ENCODE assay signal across 24 cellular contexts in the genomic region with DNA sequence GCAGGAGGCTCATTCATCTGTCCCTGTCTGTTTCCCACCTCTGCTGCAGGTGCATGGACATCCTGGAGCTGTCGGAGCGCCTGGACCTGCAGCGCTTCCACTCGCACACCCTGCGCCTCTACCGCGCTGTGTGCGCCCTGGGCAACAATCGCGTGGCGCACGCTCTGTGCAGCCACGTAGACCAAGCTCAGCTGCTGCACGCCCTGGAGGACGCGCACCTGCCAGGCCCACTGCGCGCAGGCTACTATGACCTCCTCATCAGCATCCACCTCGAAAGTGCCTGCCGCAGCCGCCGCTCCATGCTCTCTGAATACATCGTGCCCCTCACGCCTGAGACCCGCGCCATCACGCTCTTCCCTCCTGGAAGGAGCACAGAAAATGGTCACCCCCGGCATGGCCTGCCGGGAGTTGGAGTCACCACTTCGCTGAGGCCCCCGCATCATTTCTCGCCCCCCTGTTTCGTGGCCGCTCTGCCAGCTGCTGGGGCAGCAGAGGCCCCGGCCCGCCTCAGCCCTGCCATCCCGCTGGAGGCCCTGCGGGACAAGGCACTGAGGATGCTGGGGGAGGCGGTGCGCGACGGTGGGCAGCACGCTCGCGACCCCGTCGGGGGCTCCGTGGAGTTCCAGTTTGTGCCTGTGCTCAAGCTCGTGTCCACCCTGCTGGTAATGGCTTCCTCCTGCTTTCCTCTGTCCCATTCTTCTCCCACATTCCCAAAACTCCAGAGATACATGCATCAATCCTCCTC. TPM values are rescaled to one million over a fixed set of nuclear protein-coding genes. Genes with fewer than 3 reads are reported as not detected.
DNase-seq lines count a peak whose midpoint lies in the region; ATAC-seq and TF ChIP-seq lines count a peak whose summit lies in the region.
"Had no signal": no experiment of that assay in that cellular context is flagged by ENCODE, and none has a peak within 500 bp of the region (broad histone marks: within the 10 kb centered on the region; RNA-seq: fewer than 3 reads in every experiment).

No MANE protein-coding gene starts in this region.

- no peak for DNase-seq in endothelial cell (ENCODE audit: low spot score)
- peak; percentile 32 for DNase-seq in osteoblast (ENCODE audit: insufficient read length, low spot score, missing footprints)
- no peak for DNase-seq in upper lobe of right lung
- no peak for DNase-seq in RWPE1 (ENCODE audit: low spot score)
- DNase-seq in NCI-H1092 treated with DMSO at 0.1 percent for 48 hours (lab: John Stamatoyannopoulos, UW) = no peak
- DNase-seq: 8988T; ACHN; AML-193; BE2C; CD4-positive, alpha-beta T cell; CD8-positive, alpha-beta memory T cell; DMS 273 treated with DMSO at 0.1 percent for 48 hours; DMS79; EL; GDM1; H9 had no signal

- H3K27me3 ChIP-seq in osteoblast (ENCODE audit: insufficient read depth, low read length) (no peaks in the 10 kb centered on the region), upper lobe of right lung (no peaks in the 10 kb centered on the region)
- H3K27me3 ChIP-seq: BLaER1 treated with 17β-estradiol and CSF1 and Interleukin-3, amounts not matched to agents 10 nM and 100 nM had no signal

- H3K27ac ChIP-seq in osteoblast (ENCODE audit: low read depth, low read length) (no peak overlapping the region), upper lobe of right lung (no peak overlapping the region), RWPE1 (no peak overlapping the region)
- H3K27ac ChIP-seq: A549; BLaER1 treated with 17β-estradiol and CSF1 and Interleukin-3, amounts not matched to agents 10 nM and 100 nM had no signal

- TF ChIP-seq CTCF in endothelial cell (IDR thresholded peaks at IDR 0.05; ENCODE audit: unreplicated experiment) = no peak
- TF ChIP-seq CTCF in osteoblast (IDR thresholded peaks at IDR 0.05; ENCODE audit: extremely low read depth, low read depth, low read length) = no peak
- no peak for TF ChIP-seq CTCF in upper lobe of right lung (IDR thresholded peaks at IDR 0.05)
- no peak for TF ChIP-seq CTCF in RWPE1 (conservative IDR thresholded peaks at IDR 0.05; ENCODE audit: low read depth)

- CTCF ChIA-PET in RWPE1 (lab: Yijun Ruan, JAX) = interaction anchor here (0.9 kb wide), 1 partner anchor 445 kb away, joined by 3 read pairs; the partner anchor contains the start of genes MRPS12 and SARS2

- H3K9me3 ChIP-seq in osteoblast (ENCODE audit: low read depth, low read length) = no peaks in the 10 kb centered on the region
- no peaks in the 10 kb centered on the region for H3K9me3 ChIP-seq in upper lobe of right lung
- H3K9me3 ChIP-seq: BE2C had no signal

- POLR2A ChIA-PET in RWPE1 (lab: Yijun Ruan, JAX; ENCODE audit: low non-redundant PET) = no interaction called here

- peaks cover 23% of the 10 kb centered on the region for H3K36me3 Mint-ChIP-seq in endothelial cell (ENCODE audit: low read depth, unreplicated experiment)
- H3K36me3 Mint-ChIP-seq: CD14-positive monocyte had no signal

- H3K27ac Mint-ChIP-seq in endothelial cell (ENCODE audit: unreplicated experiment) = peak overlapping the region; percentile 38
- H3K27ac Mint-ChIP-seq: CD14-positive monocyte; CD4-positive, alpha-beta T cell; GM23338; H9 had no signal

- peaks cover 8% of the 10 kb centered on the region for H3K27me3 Mint-ChIP-seq in endothelial cell (ENCODE audit: unreplicated experiment)

- intact Hi-C loops in upper lobe of right lung (cut with DNase I) = no loop called here

- H3K9me3 Mint-ChIP-seq in endothelial cell (ENCODE audit: unreplicated experiment) = no peaks in the 10 kb centered on the region
- H3K9me3 Mint-ChIP-seq: GM23338 had no signal

- H3K4me3 ChIP-seq in osteoblast (ENCODE audit: insufficient read depth, low read length) = no peak overlapping the region
- no peak overlapping the region for H3K4me3 ChIP-seq in upper lobe of right lung
- H3K4me3 ChIP-seq: A549; BLaER1 treated with 17β-estradiol and CSF1 and Interleukin-3, amounts not matched to agents 10 nM and 100 nM; GM12878; GM23338 had no signal

- H3K79me2 ChIP-seq in osteoblast (ENCODE audit: insufficient read depth, low read length) = no peaks in the 10 kb centered on the region

- H4K20me1 ChIP-seq in osteoblast (ENCODE audit: insufficient read depth, low read length) = no peaks in the 10 kb centered on the region
- H4K20me1 ChIP-seq: BLaER1 treated with 17β-estradiol and CSF1 and Interleukin-3, amounts not matched to agents 10 nM and 100 nM had no signal

- no peaks in the 10 kb centered on the region for H3K4me1 ChIP-seq in osteoblast (ENCODE audit: insufficient read depth, low read length)
- no peaks in the 10 kb centered on the region for H3K4me1 ChIP-seq in upper lobe of right lung
- H3K4me1 ChIP-seq: A549, BE2C had no signal

- H3K36me3 ChIP-seq in osteoblast (ENCODE audit: insufficient read depth, low read length) = no peaks in the 10 kb centered on the region
- H3K36me3 ChIP-seq in upper lobe of right lung = no peaks in the 10 kb centered on the region
- H3K36me3 ChIP-seq: BE2C had no signal

- ATAC-seq in upper lobe of right lung (peak; percentile 12), GM21717 (IDR thresholded peaks at IDR 0.05; ENCODE audit: unreplicated experiment) (no peak)
- ATAC-seq: GM12878, GM23338, HCT116 had no signal

- peak overlapping the region; percentile 43 for H3K4me3 Mint-ChIP-seq in endothelial cell (ENCODE audit: unreplicated experiment)
- H3K4me3 Mint-ChIP-seq: CD14-positive monocyte; CD4-positive, alpha-beta T cell; CD8-positive, alpha-beta memory T cell; GM23338; H9 had no signal

- no peak overlapping the region for H3K4me2 ChIP-seq in osteoblast (ENCODE audit: insufficient read depth, low read length)
- H3K4me2 ChIP-seq: A549; BLaER1 treated with 17β-estradiol and CSF1 and Interleukin-3, amounts not matched to agents 10 nM and 100 nM; GM23338 had no signal

- no peak overlapping the region for H2AFZ ChIP-seq in osteoblast (ENCODE audit: low read length)
- H2AFZ ChIP-seq: GM23338 had no signal

- peaks cover 19% of the 10 kb centered on the region for H3K4me1 Mint-ChIP-seq in endothelial cell (ENCODE audit: unreplicated experiment)
- H3K4me1 Mint-ChIP-seq: CD8-positive, alpha-beta memory T cell; GM23338 had no signal

RNA-seq across cellular contexts. Expression of gene RYR1, which starts 52.2 kb away (rescaled TPM):
- total RNA-seq in endothelial cell (ENCODE audit: unreplicated experiment) (1.3 TPM), osteoblast (under 0.01 TPM in 2 replicates), upper lobe of right lung (6.5 TPM)
- total RNA-seq: H4 had no signal

RNA-seq across cellular contexts. Expression of gene RASGRP4, which starts 59.7 kb away (rescaled TPM):
- total RNA-seq in endothelial cell (ENCODE audit: unreplicated experiment) (8.1 TPM), osteoblast (not detected in 2 replicates), upper lobe of right lung (7.6 TPM)
